ENCODE assay signal across 8 cellular contexts in genomic region chr17:72120878-72121163, GRCh38. TPM values are rescaled to one million over a fixed set of nuclear protein-coding genes. Genes with fewer than 3 reads are reported as not detected.
A peak's percentile ranks its signal among the peaks of the same experiment; 100 is the strongest.
DNase-seq lines count a peak whose midpoint lies in the region; ATAC-seq and TF ChIP-seq lines count a peak whose summit lies in the region.

Gene SOX9, plus strand, starts transcription at chr17:72121020. Its CDS starts 372 bp downstream, at chr17:72121392.

- no peaks in the 10 kb centered on the region for H4K20me1 ChIP-seq in neural cell (ENCODE audit: insufficient read depth)

- no peak for TF ChIP-seq EP300 in neural cell (conservative IDR thresholded peaks at IDR 0.05; ENCODE audit: poor library complexity, severe bottlenecking)

- peaks cover 34% of the 10 kb centered on the region for H3K79me2 ChIP-seq in neural cell (replicated peaks; ENCODE audit: insufficient read depth, low read length)

- peak within 1 kb of the TSS; percentile 35 for H3K4me3 Mint-ChIP-seq in activated CD4-positive, alpha-beta T cell treated with anti-CD3 and anti-CD28 coated beads for 36 hours
- peak within 1 kb of the TSS in 1 of 2 donors; percentile 89 for H3K4me3 Mint-ChIP-seq in CD14-positive monocyte

- H3K4me1 Mint-ChIP-seq in activated CD4-positive, alpha-beta T cell treated with anti-CD3 and anti-CD28 coated beads for 36 hours: peaks cover 14% of the 10 kb centered on the region
- peaks cover 6% of the 10 kb centered on the region for H3K4me1 Mint-ChIP-seq in CD14-positive monocyte

- H3K27me3 Mint-ChIP-seq in activated CD4-positive, alpha-beta T cell treated with anti-CD3 and anti-CD28 coated beads for 36 hours: peaks cover 69% of the 10 kb centered on the region
- peaks cover 87 to 93% (median 93%) of the 10 kb centered on the region in 3 donors for H3K27me3 Mint-ChIP-seq in CD14-positive monocyte (ENCODE audit: low read depth in 3 of 3)

- no peaks in the 10 kb centered on the region for H3K9me3 Mint-ChIP-seq in activated CD4-positive, alpha-beta T cell treated with anti-CD3 and anti-CD28 coated beads for 36 hours (ENCODE audit: low read depth)
- peaks cover 0 to 40% (median 26%) of the 10 kb centered on the region in 7 donors for H3K9me3 Mint-ChIP-seq in CD14-positive monocyte

- peak within 1 kb of the TSS; percentile 68 to 81 for H3K4me3 ChIP-seq in foreskin fibroblast (ENCODE audit: low read depth in 1 of 2, low read length in 2 of 2)
- peak within 1 kb of the TSS; percentile 93 for H3K4me3 ChIP-seq in neural cell (ENCODE audit: low read length)

- no peak for DNase-seq in activated CD4-positive, alpha-beta T cell treated with anti-CD3 and anti-CD28 coated beads for 36 hours
- DNase-seq in activated CD4-positive, alpha-beta T cell treated with anti-CD3 and anti-CD28 coated beads, Interleukin-2, amount 50 U/mL, for 1 hour: no peak
- DNase-seq in H4 (ENCODE audit: low spot score) (peak; percentile 98), LHCN-M2 (ENCODE audit: low read depth) (peak; percentile 95), SW 1271 (lab: John Stamatoyannopoulos, UW) (peak; percentile 86 to 97), foreskin fibroblast (peak; percentile 94 to 97), CD14-positive monocyte (ENCODE audit: low spot score) (no peak)

- H3K9ac ChIP-seq in neural cell (ENCODE audit: low read length): peak within 1 kb of the TSS; percentile 58

- peaks cover 10% of the 10 kb centered on the region for H3K9me3 ChIP-seq in neural cell (ENCODE audit: low read length)

- H3K27me3 ChIP-seq in neural cell (ENCODE audit: insufficient read depth, low read depth, low read length): peaks cover 59% of the 10 kb centered on the region

- no peaks in the 10 kb centered on the region for H3F3A ChIP-seq in neural cell (ENCODE audit: insufficient read depth, low read length, poor library complexity, severe bottlenecking)

- CTCF ChIA-PET in activated CD4-positive, alpha-beta T cell treated with anti-CD3 and anti-CD28 coated beads for 36 hours (lab: Charles Lee): interaction anchor here (0.7 kb wide), 1 partner anchor 649 kb away, joined by 3 read pairs; no protein-coding TSS in a partner anchor

- H3K36me3 ChIP-seq in neural cell (ENCODE audit: insufficient read depth, low read length): no peaks in the 10 kb centered on the region

- H2AFZ ChIP-seq in neural cell (ENCODE audit: low read depth, low read length): peak within 1 kb of the TSS; percentile 56

- no peaks in the 10 kb centered on the region for H3K36me3 Mint-ChIP-seq in activated CD4-positive, alpha-beta T cell treated with anti-CD3 and anti-CD28 coated beads for 36 hours (ENCODE audit: low read depth)
- H3K36me3 Mint-ChIP-seq in CD14-positive monocyte: peaks cover 3 to 9% of the 10 kb centered on the region in 2 donors

- TF ChIP-seq CTCF in foreskin fibroblast (IDR thresholded peaks at IDR 0.05; ENCODE audit: low read depth, low read length) (no peak), neural cell (IDR thresholded peaks at IDR 0.05; ENCODE audit: poor library complexity, severe bottlenecking) (no peak), CD14-positive monocyte (IDR thresholded peaks at IDR 0.05) (no peak)

- intact Hi-C loops in activated CD4-positive, alpha-beta T cell treated with anti-CD3 and anti-CD28 coated beads for 36 hours (cut with DNase I, micrococcal nuclease): loop anchor here in 1 of 2 experiments (5.0 kb wide), 1 partner anchor 421 kb away; no protein-coding TSS in a partner anchor
- intact Hi-C loops in CD14-positive monocyte (cut with micrococcal nuclease): no loop called here

- H3K27ac Mint-ChIP-seq in activated CD4-positive, alpha-beta T cell treated with anti-CD3 and anti-CD28 coated beads for 36 hours: no peak within 1 kb of the TSS
- H3K27ac Mint-ChIP-seq in CD14-positive monocyte: no peak within 1 kb of the TSS

- no peaks in the 10 kb centered on the region for H3K9me2 ChIP-seq in neural cell (ENCODE audit: insufficient read depth, low read length)

- no peak within 1 kb of the TSS for H3K27ac ChIP-seq in neural cell (ENCODE audit: low read length)

- TF ChIP-seq RAD21 in neural cell (conservative IDR thresholded peaks at IDR 0.05): no peak

- peak within 1 kb of the TSS; percentile 78 for H3K4me2 ChIP-seq in neural cell (ENCODE audit: low read length)

- POLR2A ChIA-PET in activated CD4-positive, alpha-beta T cell treated with anti-CD3 and anti-CD28 coated beads for 36 hours (lab: Charles Lee): no interaction called here

- no peak for ATAC-seq in activated CD4-positive, alpha-beta T cell treated with anti-CD3 and anti-CD28 coated beads for 36 hours

TF ChIP-seq in neural cell, 6 proteins besides CTCF, POLR2A, EP300 and RAD21:
- TF ChIP-seq EZH2 (IDR thresholded peaks at IDR 0.05; ENCODE audit: borderline replicate concordance, insufficient read depth, low read length, poor library complexity, severe bottlenecking) (no peak), POLR2AphosphoS5 (IDR thresholded peaks at IDR 0.05) (peak; percentile 10)
TF ChIP-seq in neural cell: peak in this region for 1.

RNA-seq across cellular contexts. Expression of gene SOX9, which starts in this region (rescaled TPM):
- not detected for total RNA-seq in activated CD4-positive, alpha-beta T cell treated with anti-CD3 and anti-CD28 coated beads for 36 hours
- total RNA-seq in H4 (2014; rRNA removed; shearing (Covaris generic)): 13.9 and 15.8 TPM in 2 replicates
- 8.0 and 11.3 TPM in 2 replicates for total RNA-seq in LHCN-M2 (2014; rRNA removed)
- 1.4 TPM for polyA plus RNA-seq in LHCN-M2 (2012)
- polyA plus RNA-seq in neural cell (0.34 and 0.68 TPM in 2 replicates), CD14-positive monocyte (not detected)
- polyA minus RNA-seq in neural cell: 0.73 and 1.3 TPM in 2 replicates

Comparison
In these comparisons a context has a peak if more than half of its experiments do, and no peak if none do; other contexts are left out.
1. DNase-seq: peak in H4 (single experiment), LHCN-M2 (single experiment), SW 1271 (2 of 2) and foreskin fibroblast (2 of 2); none in activated CD4-positive, alpha-beta T cell treated with anti-CD3 and anti-CD28 coated beads for 36 hours (single experiment), activated CD4-positive, alpha-beta T cell treated with anti-CD3 and anti-CD28 coated beads, Interleukin-2, amount 50 U/mL, for 1 hour (single experiment) and CD14-positive monocyte (single experiment).